18 cellular contexts compared by ENCODE assay signal in genomic region chr2:36777788-36778187, GRCh38.
DNase-seq lines count a peak whose midpoint lies in the region; ATAC-seq, FAIRE-seq and TF ChIP-seq lines count a peak whose summit lies in the region.
"Had no signal": no experiment of that assay in that cellular context is flagged by ENCODE, and none has a peak within 500 bp of the region (broad histone marks: within the 10 kb centered on the region; RNA-seq: fewer than 3 reads in every experiment).

No MANE protein-coding gene starts in this region.

- H3K27me3 Mint-ChIP-seq in progenitor cell of endocrine pancreas: peaks cover 25% of the 10 kb centered on the region

- H3K27ac ChIP-seq in HepG2 (ENCODE audit: extremely low read length, insufficient read depth, low read length): no peak overlapping the region
- H3K27ac ChIP-seq in right lobe of liver: no peak overlapping the region
- no peak overlapping the region for H3K27ac ChIP-seq in Panc1 (ENCODE audit: low read length)

- FAIRE-seq in HepG2 (lab: Jason Lieb, UNC): no peak
- FAIRE-seq: G401.6, GM12892, HTR-8/SVneo had no signal

- no peak for TF ChIP-seq POLR2A in HepG2 (IDR thresholded peaks at IDR 0.05; ENCODE audit: insufficient read depth in 1 of 2, low read depth in 2 of 2, low read length in 2 of 2)
- no peak for TF ChIP-seq POLR2A in right lobe of liver (IDR thresholded peaks at IDR 0.05)

- no peak for TF ChIP-seq EP300 in HepG2 (IDR thresholded peaks at IDR 0.05; ENCODE audit: low read depth in 2 of 2, low read length in 2 of 2)
- no peak for TF ChIP-seq EP300 in HepG2 (CRISPR knock-in tag; IDR thresholded peaks at IDR 0.05; ENCODE audit: borderline replicate concordance)

- POLR2A ChIA-PET in HepG2 (lab: Yijun Ruan, JAX) (no interaction called here), Panc1 (lab: Charles Lee) (no interaction called here)

- no peaks in the 10 kb centered on the region for H3K36me3 ChIP-seq in HepG2 (replicated peaks in 1 of 2; ENCODE audit: control insufficient read depth in 1 of 2, insufficient read depth in 2 of 2, low read length in 2 of 2)
- no peaks in the 10 kb centered on the region for H3K36me3 ChIP-seq in right lobe of liver
- no peaks in the 10 kb centered on the region for H3K36me3 ChIP-seq in Panc1 (ENCODE audit: control insufficient read depth, insufficient read depth, low read length)

- H3K4me1 ChIP-seq in HepG2 (ENCODE audit: insufficient read depth, low read length) (no peaks in the 10 kb centered on the region), right lobe of liver (no peaks in the 10 kb centered on the region), Panc1 (ENCODE audit: control insufficient read depth, insufficient read depth, low read length) (0 out of 2 replicates have a peak, but pooled peaks cover 2% of the 10 kb centered on the region)

- in situ Hi-C loops in HepG2 (cut with HindIII; ENCODE audit: extremely low pct_ligation_motif_present, low pct_unique_long_range_greater_than_20kb) (loop anchor here (25.0 kb wide), 1 partner anchor 1110 kb away; no protein-coding TSS in a partner anchor), Panc1 (cut with HindIII; ENCODE audit: low pct_unique_long_range_greater_than_20kb, low sequenced_read_pairs) (no loop called here)

- no peak for TF ChIP-seq RAD21 in HepG2 (CRISPR knock-in tag; IDR thresholded peaks at IDR 0.05)

- H3K36me3 Mint-ChIP-seq in progenitor cell of endocrine pancreas (ENCODE audit: insufficient read depth): no peaks in the 10 kb centered on the region
- H3K36me3 Mint-ChIP-seq: CD8-positive, alpha-beta memory T cell had no signal

- intact Hi-C loops in HepG2 (cut with micrococcal nuclease; ENCODE audit: unreplicated experiment): no loop called here
- intact Hi-C loops in right lobe of liver (cut with DNase I): no loop called here
- intact Hi-C loops in Panc1 (cut with micrococcal nuclease; ENCODE audit: unreplicated experiment): no loop called here

- no peaks in the 10 kb centered on the region for H3K79me2 ChIP-seq in HepG2 (ENCODE audit: insufficient read depth, low read length)

- no peaks in the 10 kb centered on the region for H3K9me3 Mint-ChIP-seq in progenitor cell of endocrine pancreas (ENCODE audit: low read depth)
- H3K9me3 Mint-ChIP-seq: CD8-positive, alpha-beta memory T cell had no signal

- no peak for DNase-seq in HepG2 (ENCODE audit: low spot score)
- DNase-seq in right lobe of liver: no peak
- DNase-seq in HT-29 (ENCODE audit: low spot score): peak; percentile 16
- DNase-seq in Panc1 (ENCODE audit: low read depth, low spot score): no peak
- no peak for DNase-seq in progenitor cell of endocrine pancreas (ENCODE audit: low spot score, unreplicated experiment)
- no peak for DNase-seq in activated effector memory CD4-positive, alpha-beta T cell treated with anti-CD3 and anti-CD28 coated beads, Interleukin-2, amount 50 U/mL, for 16 hours
- no peak for DNase-seq in HPDE6-E6E7 (ENCODE audit: extremely low spot score)
- DNase-seq: CD8-positive, alpha-beta memory T cell; DMS 273 treated with DMSO at 0.1 percent for 48 hours; DMS79 treated with DMSO at 0.1 percent for 48 hours; EL; HCEC 1CT; Kasumi-1; KBM-7 had no signal

- ATAC-seq in HepG2 (peak; percentile 69), right lobe of liver (no peak), Panc1 (no peak; the same call in 1 of the 2 replicates), HG03571 (IDR thresholded peaks at IDR 0.05; ENCODE audit: unreplicated experiment) (no peak)

- H2AFZ ChIP-seq in HepG2 (ENCODE audit: low read length): no peak overlapping the region

- H3K9ac ChIP-seq in HepG2 (ENCODE audit: insufficient read depth, low read depth, low read length): no peak overlapping the region

- H4K20me1 ChIP-seq in HepG2 (ENCODE audit: insufficient read depth, low read length): no peaks in the 10 kb centered on the region

- H3K4me3 ChIP-seq in HepG2 (replicated peaks in 1 of 3; ENCODE audit: insufficient read depth in 1 of 3, low read depth in 2 of 3, low read length in 3 of 3) (no peak overlapping the region), right lobe of liver (no peak overlapping the region), Panc1 (ENCODE audit: low read depth in 2 of 2, low read length in 2 of 2) (no peak overlapping the region)

- WGBS in HepG2 (ENCODE audit: low lambda C conversion rate): 36% methylated on average over 5 of the region's 5 CpGs
- 72% methylated on average over 5 of the region's 5 CpGs for WGBS in right lobe of liver (ENCODE audit: insufficient coverage, low coverage, low lambda C conversion rate, missing lambda C conversion rate)

- H3K27me3 ChIP-seq in HepG2 (ENCODE audit: control insufficient read depth in 1 of 2, insufficient read depth in 2 of 2, low read length in 2 of 2) (peaks cover 5 to 29% of the 10 kb centered on the region in 2 experiments; a peak in 4 of 5 replicates), right lobe of liver (no peaks in the 10 kb centered on the region), Panc1 (ENCODE audit: control insufficient read depth, insufficient read depth, low read length) (no peaks in the 10 kb centered on the region)

- peak overlapping the region; percentile 77 for H3K27ac Mint-ChIP-seq in progenitor cell of endocrine pancreas
- H3K27ac Mint-ChIP-seq: CD8-positive, alpha-beta memory T cell had no signal

- H3K9me3 ChIP-seq in HepG2 (ENCODE audit: low read length) (no peaks in the 10 kb centered on the region), right lobe of liver (no peaks in the 10 kb centered on the region), Panc1 (ENCODE audit: control insufficient read depth, insufficient read depth, low read depth, low read length) (no peaks in the 10 kb centered on the region)

- BruUV-seq in HepG2 (replicated peaks; lab: Mats Ljungman, UMichigan) (no TSS peak), Panc1 (replicated peaks; lab: Mats Ljungman, UMichigan) (no TSS peak)

- no peak overlapping the region for H3K4me2 ChIP-seq in HepG2 (ENCODE audit: low read depth, low read length)

- CTCF ChIA-PET in HepG2 (lab: Yijun Ruan, JAX; ENCODE audit: low intra/inter-chr PET ratio, low total read pairs) (no interaction called here), Panc1 (lab: Charles Lee) (no interaction called here)

- no peaks in the 10 kb centered on the region for H3K4me1 Mint-ChIP-seq in progenitor cell of endocrine pancreas (ENCODE audit: low read depth)
- H3K4me1 Mint-ChIP-seq: CD8-positive, alpha-beta memory T cell had no signal

- H3K4me3 Mint-ChIP-seq in progenitor cell of endocrine pancreas (ENCODE audit: low read depth): no peak overlapping the region
- H3K4me3 Mint-ChIP-seq: CD8-positive, alpha-beta memory T cell had no signal

- TF ChIP-seq CTCF in HepG2 (CRISPR knock-in tag; IDR thresholded peaks at IDR 0.05): peak; percentile 35; the same call in 1 of the 2 replicates
- TF ChIP-seq CTCF in right lobe of liver (IDR thresholded peaks at IDR 0.05): peak in 1 of 4 donors; percentile 6
- peak; percentile 13; the same call in 1 of the 2 replicates for TF ChIP-seq CTCF in Panc1 (IDR thresholded peaks at IDR 0.05)
- no peak for TF ChIP-seq CTCF in progenitor cell of endocrine pancreas (IDR thresholded peaks at IDR 0.05; ENCODE audit: unreplicated experiment)

TF ChIP-seq in HepG2, 621 proteins besides CTCF, POLR2A, EP300 and RAD21:
- TF ChIP-seq STAG1 (CRISPR knock-in tag; IDR thresholded peaks at IDR 0.05) (peak; percentile 29), SP2 (CRISPR knock-in tag; IDR thresholded peaks at IDR 0.05) (no peak)
